Comparison of ENCODE assay signal across 15 cellular contexts in the genomic region with DNA sequence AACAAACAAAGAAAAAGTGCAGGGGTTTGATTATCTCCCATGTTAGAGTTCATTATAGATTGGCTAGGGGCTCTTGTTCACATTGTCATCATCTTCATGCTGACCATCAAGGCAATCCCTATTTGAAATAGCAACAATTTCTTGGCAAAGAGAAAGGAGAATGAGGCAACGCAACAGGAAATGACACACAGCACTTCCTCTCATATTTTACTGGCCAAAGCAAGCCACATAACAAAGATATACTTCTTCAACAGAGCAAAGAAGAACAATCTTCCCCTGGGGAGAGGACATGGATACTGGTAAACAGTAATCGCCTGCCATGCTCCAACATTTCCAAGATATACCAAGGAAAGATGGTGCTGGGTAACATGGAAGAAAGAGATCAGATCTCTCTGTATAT. TPM values are rescaled to one million over a fixed set of nuclear protein-coding genes. Genes with fewer than 3 reads are reported as not detected.
DNase-seq lines count a peak whose midpoint lies in the region; TF ChIP-seq lines count a peak whose summit lies in the region.
"Had no signal": no experiment of that assay in that cellular context is flagged by ENCODE, and none has a peak within 500 bp of the region (broad histone marks: within the 10 kb centered on the region; RNA-seq: fewer than 3 reads in every experiment).

No MANE protein-coding gene starts in this region.

- H3K36me3 ChIP-seq in ACC112 (ENCODE audit: insufficient read depth, low read length) = no peaks in the 10 kb centered on the region
- no peaks in the 10 kb centered on the region for H3K36me3 ChIP-seq in fibroblast of lung (ENCODE audit: control insufficient read depth, insufficient read depth, low read length)
- H3K36me3 ChIP-seq in WERI-Rb-1 = no peaks in the 10 kb centered on the region
- H3K36me3 ChIP-seq: right atrium auricular region had no signal

- no peak overlapping the region for H4K91ac ChIP-seq in H9 (ENCODE audit: insufficient read length, low read depth, low read length)

- no peaks in the 10 kb centered on the region for H3K23me2 ChIP-seq in H9 (ENCODE audit: insufficient read length, low read depth, low read length, poor library complexity, severe bottlenecking)

- no peak overlapping the region for H3K9ac ChIP-seq in H9 (ENCODE audit: extremely low read depth, insufficient read length, low read length)
- no peak overlapping the region for H3K9ac ChIP-seq in fibroblast of lung (ENCODE audit: insufficient read depth, low read length)

- H3K27ac Mint-ChIP-seq in H9 = peak overlapping the region in 1 of 3 experiments; percentile 47; a peak in 2 of 7 replicates
- H3K27ac Mint-ChIP-seq: B cell, T-helper 17 cell had no signal

- H3K27ac ChIP-seq in ACC112 (ENCODE audit: low read depth, low read length) (peak overlapping the region; percentile 63), H9 (ENCODE audit: insufficient read length, low read depth, low read length) (no peak overlapping the region), fibroblast of lung (ENCODE audit: insufficient read depth, low read length) (no peak overlapping the region), dorsolateral prefrontal cortex (no peak overlapping the region), WERI-Rb-1 (no peak overlapping the region)
- H3K27ac ChIP-seq: right atrium auricular region, stomach had no signal

- H3K14ac ChIP-seq in H9 (ENCODE audit: insufficient read depth, low read length) = no peak overlapping the region

- no peak overlapping the region for H2BK20ac ChIP-seq in H9 (ENCODE audit: low read depth, low read length, poor library complexity, severe bottlenecking)

- H3K36me3 Mint-ChIP-seq in H9 (ENCODE audit: insufficient read depth in 1 of 3, low read depth in 3 of 3) = peaks cover 2 to 22% (median 21%) of the 10 kb centered on the region in 3 experiments; a peak in 6 of 7 replicates

- H3K27me3 ChIP-seq in ACC112 (ENCODE audit: insufficient read depth, low read length) (no peaks in the 10 kb centered on the region), H9 (ENCODE audit: insufficient read depth, low read length) (no peaks in the 10 kb centered on the region), fibroblast of lung (ENCODE audit: control insufficient read depth, insufficient read depth, low read length) (no peaks in the 10 kb centered on the region), dorsolateral prefrontal cortex (no peaks in the 10 kb centered on the region), WERI-Rb-1 (ENCODE audit: insufficient read depth, low read depth, severe bottlenecking) (no peaks in the 10 kb centered on the region)
- H3K27me3 ChIP-seq: right atrium auricular region, stomach had no signal

- H3K4me1 ChIP-seq in ACC112 (ENCODE audit: control insufficient read depth, insufficient read depth, low read length, unreplicated experiment) (peaks cover 23% of the 10 kb centered on the region), H9 (ENCODE audit: insufficient read depth, low read length) (peaks cover 2% of the 10 kb centered on the region; the same call in 1 of the 2 replicates), fibroblast of lung (ENCODE audit: control insufficient read depth, extremely low read depth, insufficient read depth, low read length) (no peaks in the 10 kb centered on the region)
- H3K4me1 ChIP-seq: right atrium auricular region, stomach had no signal

- no peak overlapping the region for H3K4me3 Mint-ChIP-seq in H9
- H3K4me3 Mint-ChIP-seq: B cell, immature natural killer cell, T-helper 17 cell had no signal

- DNase-seq in H9 = no peak
- peak; percentile 51 for DNase-seq in RKO (ENCODE audit: low spot score)
- DNase-seq in fibroblast of lung (ENCODE audit: low read depth in 2 of 2) = peak; percentile 46 to 51
- no peak for DNase-seq in dorsolateral prefrontal cortex
- no peak for DNase-seq in NCI-H82 (lab: John Stamatoyannopoulos, UW)
- DNase-seq in WERI-Rb-1 = no peak
- no peak for DNase-seq in NCI-H2227 (lab: John Stamatoyannopoulos, UW; ENCODE audit: unreplicated experiment)
- DNase-seq: activated naive CD4-positive, alpha-beta T cell treated with Interleukin-2 at 50 U/mL for 16 hours; immature natural killer cell; NCI-H2029 treated with DMSO at 0.1 percent for 48 hours; stomach; T-helper 17 cell had no signal

- no peaks in the 10 kb centered on the region for H3K27me3 Mint-ChIP-seq in H9 (ENCODE audit: low read depth)
- H3K27me3 Mint-ChIP-seq: B cell, T-helper 17 cell had no signal

- H3K18ac ChIP-seq in H9 (ENCODE audit: insufficient read length, low read depth, low read length) = no peak overlapping the region

- TF ChIP-seq CTCF in H9 (conservative IDR thresholded peaks at IDR 0.05) (no peak), fibroblast of lung (conservative IDR thresholded peaks at IDR 0.05 in 1 of 2, IDR thresholded peaks at IDR 0.05 in 1 of 2; ENCODE audit: low read depth in 1 of 2, low read length in 2 of 2) (no peak), dorsolateral prefrontal cortex (IDR thresholded peaks at IDR 0.05 in 54 of 56, conservative IDR thresholded peaks at IDR 0.05 in 2 of 56; ENCODE audit: low read depth in 1 of 56, partially characterized antibody in 56 of 56) (no peak), WERI-Rb-1 (IDR thresholded peaks at IDR 0.05; ENCODE audit: low read depth, low read length) (no peak)

- H3T11ph ChIP-seq in H9 (ENCODE audit: low read length) = no peak overlapping the region

- no peaks in the 10 kb centered on the region for H4K20me1 ChIP-seq in H9 (ENCODE audit: control insufficient read depth, insufficient read depth, insufficient read length)
- H4K20me1 ChIP-seq in fibroblast of lung (ENCODE audit: control insufficient read depth, extremely low read depth, insufficient read depth, low read length) = no peaks in the 10 kb centered on the region

- H2AFZ ChIP-seq in ACC112 (ENCODE audit: low read length, unreplicated experiment) = peak overlapping the region; percentile 43
- H2AFZ ChIP-seq in H9 (ENCODE audit: low read length) = no peak overlapping the region
- peak overlapping the region; percentile 30 for H2AFZ ChIP-seq in fibroblast of lung (ENCODE audit: low read length)

- no peak overlapping the region for H3K56ac ChIP-seq in H9 (ENCODE audit: insufficient read length, low read depth, low read length)

- no peak overlapping the region for H3K4ac ChIP-seq in H9 (ENCODE audit: low read depth, low read length)

- H3K4me2 ChIP-seq in H9 (ENCODE audit: insufficient read depth, insufficient read length, low read length) (no peak overlapping the region), fibroblast of lung (ENCODE audit: extremely low read depth, insufficient read depth, low read length) (no peak overlapping the region)

- intact Hi-C loops in dorsolateral prefrontal cortex (cut with DNase I) = no loop called here

- no peak overlapping the region for H3K23ac ChIP-seq in H9 (ENCODE audit: insufficient read length, low read depth, low read length)

- no peak overlapping the region for H2AK5ac ChIP-seq in H9 (ENCODE audit: insufficient read length, low read length)

- no peak overlapping the region for H4K5ac ChIP-seq in H9 (ENCODE audit: insufficient read length, low read depth, low read length)

- H4K8ac ChIP-seq in H9 (replicated peaks; ENCODE audit: insufficient read length, low read depth, low read length) = no peak overlapping the region

- no peaks in the 10 kb centered on the region for H3K9me3 ChIP-seq in H9 (ENCODE audit: control insufficient read depth, low read depth, low read length)
- no peaks in the 10 kb centered on the region for H3K9me3 ChIP-seq in fibroblast of lung (ENCODE audit: control insufficient read depth, insufficient read depth, low read depth, low read length)
- H3K9me3 ChIP-seq in WERI-Rb-1 (ENCODE audit: severe bottlenecking) = no peaks in the 10 kb centered on the region
- H3K9me3 ChIP-seq: right atrium auricular region had no signal

- H3K79me1 ChIP-seq in H9 (ENCODE audit: insufficient read depth, low read depth, low read length, poor library complexity, severe bottlenecking) = no peaks in the 10 kb centered on the region

- WGBS in H9 (ENCODE audit: extremely low coverage, insufficient read length, low lambda C conversion rate) = no CpG with 5 or more reads among the region's 2 CpGs

- peaks cover 4 to 7% of the 10 kb centered on the region in 2 experiments for H3K4me1 Mint-ChIP-seq in H9

- no peak overlapping the region for H2BK120ac ChIP-seq in H9 (ENCODE audit: low read depth, low read length, poor library complexity, severe bottlenecking)

- no peak overlapping the region for H2BK15ac ChIP-seq in H9 (ENCODE audit: low read depth, low read length)

- peaks cover 19 to 20% of the 10 kb centered on the region in 2 experiments; a peak in 4 of 5 replicates for H3K9me3 Mint-ChIP-seq in H9

- H2BK5ac ChIP-seq in H9 (ENCODE audit: insufficient read length, low read length) = no peak overlapping the region

- H3K79me2 ChIP-seq in ACC112 (ENCODE audit: control insufficient read depth, insufficient read depth, low read length, unreplicated experiment) (no peaks in the 10 kb centered on the region), H9 (ENCODE audit: insufficient read depth, low read length) (no peaks in the 10 kb centered on the region), fibroblast of lung (ENCODE audit: control insufficient read depth, insufficient read depth, low read length) (no peaks in the 10 kb centered on the region)

- H3K4me3 ChIP-seq in ACC112 (ENCODE audit: low read depth, low read length) (no peak overlapping the region), fibroblast of lung (replicated peaks in 1 of 4; ENCODE audit: control extremely low read depth in 1 of 4, insufficient read depth in 1 of 4, low read depth in 3 of 4, low read length in 4 of 4) (no peak overlapping the region), dorsolateral prefrontal cortex (no peak overlapping the region), WERI-Rb-1 (ENCODE audit: low read depth, low read length) (no peak overlapping the region)
- H3K4me3 ChIP-seq: right atrium auricular region, stomach had no signal

- peak overlapping the region; percentile 35 for H2BK12ac ChIP-seq in H9 (ENCODE audit: insufficient read length, low read depth, low read length)

RNA-seq across cellular contexts. Expression of a gene that starts 29.8 kb away (rescaled TPM):
- total RNA-seq in H9 (2021) (8.2 and 9.0 TPM in 2 replicates), fibroblast of lung (8.3 and 10.0 TPM in 2 replicates), dorsolateral prefrontal cortex (10 to 100 TPM; 11.2 to 38.1 (median 25.3) TPM)
- 2.8 and 4.1 TPM in 2 replicates for polyA plus RNA-seq in fibroblast of lung
- polyA plus RNA-seq in fibroblast of lung (2012) = 2.6 TPM in 2 replicates
- polyA minus RNA-seq in fibroblast of lung (ENCODE audit: low replicate concordance) = 8.5 and 9.5 TPM in 2 replicates

Comparison
In these comparisons a context has a peak if more than half of its experiments do, and no peak if none do; other contexts are left out.
1. DNase-seq: peak in RKO (single experiment) and fibroblast of lung (2 of 2); none in H9 (single experiment), dorsolateral prefrontal cortex (0 of 10), NCI-H82 (single experiment), WERI-Rb-1 (single experiment) and NCI-H2227 (single experiment).